Comparison of ENCODE assay signal across 1 cellular context in the genomic region with DNA sequence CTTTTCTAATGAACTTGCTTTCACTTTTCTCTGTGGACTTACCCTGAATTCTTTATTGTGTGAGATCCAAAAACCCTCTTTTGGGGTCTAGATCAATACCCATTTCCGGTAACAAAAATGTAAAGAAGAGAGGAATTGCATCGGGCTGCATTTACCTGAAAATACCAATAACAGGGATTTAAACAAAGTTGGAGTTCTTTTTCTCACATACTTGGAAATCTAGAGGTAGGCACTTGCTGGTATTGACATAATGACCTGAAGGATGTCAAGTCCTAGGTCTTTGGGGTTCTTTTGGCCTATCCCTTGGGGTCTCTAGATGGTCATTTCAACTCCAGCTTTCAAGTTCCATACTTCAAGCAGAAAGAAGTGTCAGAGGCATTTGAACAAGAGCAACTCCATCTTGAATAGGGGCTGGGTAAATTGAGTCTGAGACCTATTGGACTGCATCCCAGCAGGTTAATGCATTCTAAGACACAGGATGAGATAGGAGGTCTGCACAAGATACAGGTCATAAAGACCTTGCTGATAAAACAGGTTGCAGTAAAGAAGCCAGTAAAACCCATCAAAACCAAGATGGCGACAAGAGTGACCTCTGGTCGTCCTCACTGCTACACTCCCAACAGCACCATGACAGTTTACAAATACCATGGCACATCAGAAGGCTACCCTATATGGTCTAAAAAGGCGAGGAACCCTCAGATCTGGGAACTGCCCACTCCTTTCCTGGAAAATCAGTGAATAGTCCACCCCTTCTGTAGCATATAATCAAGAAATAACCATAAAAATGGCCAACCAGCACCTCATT.
TF ChIP-seq lines count a peak whose summit lies in the region.

No MANE protein-coding gene starts in this region.

TF ChIP-seq in K562, 482 proteins besides CTCF, POLR2A, EP300 and RAD21 (continued from another document and continues in another):
- TF ChIP-seq, protein P1, sequence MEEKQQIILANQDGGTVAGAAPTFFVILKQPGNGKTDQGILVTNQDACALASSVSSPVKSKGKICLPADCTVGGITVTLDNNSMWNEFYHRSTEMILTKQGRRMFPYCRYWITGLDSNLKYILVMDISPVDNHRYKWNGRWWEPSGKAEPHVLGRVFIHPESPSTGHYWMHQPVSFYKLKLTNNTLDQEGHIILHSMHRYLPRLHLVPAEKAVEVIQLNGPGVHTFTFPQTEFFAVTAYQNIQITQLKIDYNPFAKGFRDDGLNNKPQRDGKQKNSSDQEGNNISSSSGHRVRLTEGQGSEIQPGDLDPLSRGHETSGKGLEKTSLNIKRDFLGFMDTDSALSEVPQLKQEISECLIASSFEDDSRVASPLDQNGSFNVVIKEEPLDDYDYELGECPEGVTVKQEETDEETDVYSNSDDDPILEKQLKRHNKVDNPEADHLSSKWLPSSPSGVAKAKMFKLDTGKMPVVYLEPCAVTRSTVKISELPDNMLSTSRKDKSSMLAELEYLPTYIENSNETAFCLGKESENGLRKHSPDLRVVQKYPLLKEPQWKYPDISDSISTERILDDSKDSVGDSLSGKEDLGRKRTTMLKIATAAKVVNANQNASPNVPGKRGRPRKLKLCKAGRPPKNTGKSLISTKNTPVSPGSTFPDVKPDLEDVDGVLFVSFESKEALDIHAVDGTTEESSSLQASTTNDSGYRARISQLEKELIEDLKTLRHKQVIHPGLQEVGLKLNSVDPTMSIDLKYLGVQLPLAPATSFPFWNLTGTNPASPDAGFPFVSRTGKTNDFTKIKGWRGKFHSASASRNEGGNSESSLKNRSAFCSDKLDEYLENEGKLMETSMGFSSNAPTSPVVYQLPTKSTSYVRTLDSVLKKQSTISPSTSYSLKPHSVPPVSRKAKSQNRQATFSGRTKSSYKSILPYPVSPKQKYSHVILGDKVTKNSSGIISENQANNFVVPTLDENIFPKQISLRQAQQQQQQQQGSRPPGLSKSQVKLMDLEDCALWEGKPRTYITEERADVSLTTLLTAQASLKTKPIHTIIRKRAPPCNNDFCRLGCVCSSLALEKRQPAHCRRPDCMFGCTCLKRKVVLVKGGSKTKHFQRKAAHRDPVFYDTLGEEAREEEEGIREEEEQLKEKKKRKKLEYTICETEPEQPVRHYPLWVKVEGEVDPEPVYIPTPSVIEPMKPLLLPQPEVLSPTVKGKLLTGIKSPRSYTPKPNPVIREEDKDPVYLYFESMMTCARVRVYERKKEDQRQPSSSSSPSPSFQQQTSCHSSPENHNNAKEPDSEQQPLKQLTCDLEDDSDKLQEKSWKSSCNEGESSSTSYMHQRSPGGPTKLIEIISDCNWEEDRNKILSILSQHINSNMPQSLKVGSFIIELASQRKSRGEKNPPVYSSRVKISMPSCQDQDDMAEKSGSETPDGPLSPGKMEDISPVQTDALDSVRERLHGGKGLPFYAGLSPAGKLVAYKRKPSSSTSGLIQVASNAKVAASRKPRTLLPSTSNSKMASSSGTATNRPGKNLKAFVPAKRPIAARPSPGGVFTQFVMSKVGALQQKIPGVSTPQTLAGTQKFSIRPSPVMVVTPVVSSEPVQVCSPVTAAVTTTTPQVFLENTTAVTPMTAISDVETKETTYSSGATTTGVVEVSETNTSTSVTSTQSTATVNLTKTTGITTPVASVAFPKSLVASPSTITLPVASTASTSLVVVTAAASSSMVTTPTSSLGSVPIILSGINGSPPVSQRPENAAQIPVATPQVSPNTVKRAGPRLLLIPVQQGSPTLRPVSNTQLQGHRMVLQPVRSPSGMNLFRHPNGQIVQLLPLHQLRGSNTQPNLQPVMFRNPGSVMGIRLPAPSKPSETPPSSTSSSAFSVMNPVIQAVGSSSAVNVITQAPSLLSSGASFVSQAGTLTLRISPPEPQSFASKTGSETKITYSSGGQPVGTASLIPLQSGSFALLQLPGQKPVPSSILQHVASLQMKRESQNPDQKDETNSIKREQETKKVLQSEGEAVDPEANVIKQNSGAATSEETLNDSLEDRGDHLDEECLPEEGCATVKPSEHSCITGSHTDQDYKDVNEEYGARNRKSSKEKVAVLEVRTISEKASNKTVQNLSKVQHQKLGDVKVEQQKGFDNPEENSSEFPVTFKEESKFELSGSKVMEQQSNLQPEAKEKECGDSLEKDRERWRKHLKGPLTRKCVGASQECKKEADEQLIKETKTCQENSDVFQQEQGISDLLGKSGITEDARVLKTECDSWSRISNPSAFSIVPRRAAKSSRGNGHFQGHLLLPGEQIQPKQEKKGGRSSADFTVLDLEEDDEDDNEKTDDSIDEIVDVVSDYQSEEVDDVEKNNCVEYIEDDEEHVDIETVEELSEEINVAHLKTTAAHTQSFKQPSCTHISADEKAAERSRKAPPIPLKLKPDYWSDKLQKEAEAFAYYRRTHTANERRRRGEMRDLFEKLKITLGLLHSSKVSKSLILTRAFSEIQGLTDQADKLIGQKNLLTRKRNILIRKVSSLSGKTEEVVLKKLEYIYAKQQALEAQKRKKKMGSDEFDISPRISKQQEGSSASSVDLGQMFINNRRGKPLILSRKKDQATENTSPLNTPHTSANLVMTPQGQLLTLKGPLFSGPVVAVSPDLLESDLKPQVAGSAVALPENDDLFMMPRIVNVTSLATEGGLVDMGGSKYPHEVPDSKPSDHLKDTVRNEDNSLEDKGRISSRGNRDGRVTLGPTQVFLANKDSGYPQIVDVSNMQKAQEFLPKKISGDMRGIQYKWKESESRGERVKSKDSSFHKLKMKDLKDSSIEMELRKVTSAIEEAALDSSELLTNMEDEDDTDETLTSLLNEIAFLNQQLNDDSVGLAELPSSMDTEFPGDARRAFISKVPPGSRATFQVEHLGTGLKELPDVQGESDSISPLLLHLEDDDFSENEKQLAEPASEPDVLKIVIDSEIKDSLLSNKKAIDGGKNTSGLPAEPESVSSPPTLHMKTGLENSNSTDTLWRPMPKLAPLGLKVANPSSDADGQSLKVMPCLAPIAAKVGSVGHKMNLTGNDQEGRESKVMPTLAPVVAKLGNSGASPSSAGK (IDR thresholded peaks at IDR 0.05), result no peak
- TF ChIP-seq, protein P2, sequence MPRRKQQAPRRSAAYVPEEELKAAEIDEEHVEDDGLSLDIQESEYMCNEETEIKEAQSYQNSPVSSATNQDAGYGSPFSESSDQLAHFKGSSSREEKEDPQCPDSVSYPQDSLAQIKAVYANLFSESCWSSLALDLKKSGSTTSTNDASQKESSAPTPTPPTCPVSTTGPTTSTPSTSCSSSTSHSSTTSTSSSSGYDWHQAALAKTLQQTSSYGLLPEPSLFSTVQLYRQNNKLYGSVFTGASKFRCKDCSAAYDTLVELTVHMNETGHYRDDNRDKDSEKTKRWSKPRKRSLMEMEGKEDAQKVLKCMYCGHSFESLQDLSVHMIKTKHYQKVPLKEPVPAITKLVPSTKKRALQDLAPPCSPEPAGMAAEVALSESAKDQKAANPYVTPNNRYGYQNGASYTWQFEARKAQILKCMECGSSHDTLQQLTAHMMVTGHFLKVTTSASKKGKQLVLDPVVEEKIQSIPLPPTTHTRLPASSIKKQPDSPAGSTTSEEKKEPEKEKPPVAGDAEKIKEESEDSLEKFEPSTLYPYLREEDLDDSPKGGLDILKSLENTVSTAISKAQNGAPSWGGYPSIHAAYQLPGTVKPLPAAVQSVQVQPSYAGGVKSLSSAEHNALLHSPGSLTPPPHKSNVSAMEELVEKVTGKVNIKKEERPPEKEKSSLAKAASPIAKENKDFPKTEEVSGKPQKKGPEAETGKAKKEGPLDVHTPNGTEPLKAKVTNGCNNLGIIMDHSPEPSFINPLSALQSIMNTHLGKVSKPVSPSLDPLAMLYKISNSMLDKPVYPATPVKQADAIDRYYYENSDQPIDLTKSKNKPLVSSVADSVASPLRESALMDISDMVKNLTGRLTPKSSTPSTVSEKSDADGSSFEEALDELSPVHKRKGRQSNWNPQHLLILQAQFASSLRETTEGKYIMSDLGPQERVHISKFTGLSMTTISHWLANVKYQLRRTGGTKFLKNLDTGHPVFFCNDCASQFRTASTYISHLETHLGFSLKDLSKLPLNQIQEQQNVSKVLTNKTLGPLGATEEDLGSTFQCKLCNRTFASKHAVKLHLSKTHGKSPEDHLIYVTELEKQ (CRISPR knock-in tag; IDR thresholded peaks at IDR 0.05), result peak; percentile 97
- no peak for TF ChIP-seq MYNN (IDR thresholded peaks at IDR 0.05)
- TF ChIP-seq MYNN (CRISPR knock-in tag; IDR thresholded peaks at IDR 0.05), result no peak
- TF ChIP-seq NFXL1 (CRISPR knock-in tag; IDR thresholded peaks at IDR 0.05), result peak; percentile 98
- TF ChIP-seq TAF7 (tag; IDR thresholded peaks at IDR 0.05), result peak; percentile 96
- peak; percentile 97 for TF ChIP-seq BACH1 (tag; IDR thresholded peaks at IDR 0.05)
- peak; percentile 73 for TF ChIP-seq PPARD (CRISPR knock-in tag; IDR thresholded peaks at IDR 0.05)
- no peak for TF ChIP-seq CBFA2T3 (IDR thresholded peaks at IDR 0.05)
- TF ChIP-seq, protein P3, sequence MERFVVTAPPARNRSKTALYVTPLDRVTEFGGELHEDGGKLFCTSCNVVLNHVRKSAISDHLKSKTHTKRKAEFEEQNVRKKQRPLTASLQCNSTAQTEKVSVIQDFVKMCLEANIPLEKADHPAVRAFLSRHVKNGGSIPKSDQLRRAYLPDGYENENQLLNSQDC (CRISPR knock-in tag; IDR thresholded peaks at IDR 0.05), result no peak
- TF ChIP-seq ZFP36 (IDR thresholded peaks at IDR 0.05; ENCODE audit: low read depth, low read length, partially characterized antibody), result no peak
- TF ChIP-seq, protein P4, sequence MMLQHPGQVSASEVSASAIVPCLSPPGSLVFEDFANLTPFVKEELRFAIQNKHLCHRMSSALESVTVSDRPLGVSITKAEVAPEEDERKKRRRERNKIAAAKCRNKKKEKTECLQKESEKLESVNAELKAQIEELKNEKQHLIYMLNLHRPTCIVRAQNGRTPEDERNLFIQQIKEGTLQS (IDR thresholded peaks at IDR 0.05), result no peak
- TF ChIP-seq, protein P4 (CRISPR knock-in tag; conservative IDR thresholded peaks at IDR 0.05), result no peak
- no peak for TF ChIP-seq SIRT6 (IDR thresholded peaks at IDR 0.05; ENCODE audit: low read depth, low read length)
- TF ChIP-seq, protein P5, sequence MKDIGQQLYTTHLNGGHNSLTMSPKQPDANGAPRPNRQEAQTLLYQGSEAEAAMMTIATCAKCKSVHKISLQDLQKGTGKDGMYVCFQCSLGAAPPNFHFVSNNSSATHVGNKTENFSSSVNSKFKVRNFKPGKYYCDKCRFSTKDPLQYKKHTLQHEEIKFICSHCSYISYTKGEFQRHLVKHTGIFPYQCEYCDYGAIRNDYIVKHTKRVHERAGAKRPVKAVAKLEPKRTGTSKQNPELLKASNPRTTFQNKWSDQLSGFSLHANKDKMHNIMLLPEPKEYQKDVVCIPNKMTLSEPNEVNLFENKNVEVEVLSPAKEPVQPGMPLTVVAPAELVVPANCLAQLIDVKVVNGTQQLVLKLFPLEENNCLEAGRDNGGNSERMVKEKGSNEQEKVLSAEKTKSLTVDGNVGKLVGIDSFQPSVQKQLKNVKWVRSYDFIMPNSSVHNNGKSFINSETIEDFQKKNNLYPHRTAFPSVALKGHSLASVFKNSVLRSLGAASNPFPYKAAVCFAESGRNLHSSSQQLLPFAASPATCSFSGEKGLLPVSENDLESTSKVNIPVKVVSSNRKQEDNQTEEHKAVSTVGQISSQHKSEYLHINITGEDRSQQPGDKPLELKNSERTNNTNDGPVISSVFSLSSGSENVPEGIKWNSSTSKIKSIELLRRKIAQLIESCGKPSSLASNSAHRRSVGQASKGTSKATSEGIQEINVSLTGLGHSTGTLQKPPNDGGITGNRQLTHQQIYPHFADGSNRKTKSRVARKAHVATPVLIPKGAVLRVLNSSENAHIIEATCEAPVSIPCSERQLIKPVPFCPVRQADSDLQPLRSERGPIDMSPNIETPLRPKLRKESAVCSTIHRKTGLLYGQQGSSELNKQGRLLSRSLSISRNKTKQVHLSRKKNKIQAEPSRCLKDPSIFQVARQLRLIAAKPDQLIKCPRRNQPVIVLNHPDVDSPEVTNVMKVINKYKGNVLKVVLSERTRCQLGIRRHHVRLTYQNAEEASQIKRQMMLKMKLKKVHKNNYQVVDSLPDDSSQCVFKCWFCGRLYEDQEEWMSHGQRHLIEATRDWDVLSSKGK (CRISPR knock-in tag; IDR thresholded peaks at IDR 0.05), result peak; percentile 81; the same call in 1 of the 2 replicates
- TF ChIP-seq, protein P6, sequence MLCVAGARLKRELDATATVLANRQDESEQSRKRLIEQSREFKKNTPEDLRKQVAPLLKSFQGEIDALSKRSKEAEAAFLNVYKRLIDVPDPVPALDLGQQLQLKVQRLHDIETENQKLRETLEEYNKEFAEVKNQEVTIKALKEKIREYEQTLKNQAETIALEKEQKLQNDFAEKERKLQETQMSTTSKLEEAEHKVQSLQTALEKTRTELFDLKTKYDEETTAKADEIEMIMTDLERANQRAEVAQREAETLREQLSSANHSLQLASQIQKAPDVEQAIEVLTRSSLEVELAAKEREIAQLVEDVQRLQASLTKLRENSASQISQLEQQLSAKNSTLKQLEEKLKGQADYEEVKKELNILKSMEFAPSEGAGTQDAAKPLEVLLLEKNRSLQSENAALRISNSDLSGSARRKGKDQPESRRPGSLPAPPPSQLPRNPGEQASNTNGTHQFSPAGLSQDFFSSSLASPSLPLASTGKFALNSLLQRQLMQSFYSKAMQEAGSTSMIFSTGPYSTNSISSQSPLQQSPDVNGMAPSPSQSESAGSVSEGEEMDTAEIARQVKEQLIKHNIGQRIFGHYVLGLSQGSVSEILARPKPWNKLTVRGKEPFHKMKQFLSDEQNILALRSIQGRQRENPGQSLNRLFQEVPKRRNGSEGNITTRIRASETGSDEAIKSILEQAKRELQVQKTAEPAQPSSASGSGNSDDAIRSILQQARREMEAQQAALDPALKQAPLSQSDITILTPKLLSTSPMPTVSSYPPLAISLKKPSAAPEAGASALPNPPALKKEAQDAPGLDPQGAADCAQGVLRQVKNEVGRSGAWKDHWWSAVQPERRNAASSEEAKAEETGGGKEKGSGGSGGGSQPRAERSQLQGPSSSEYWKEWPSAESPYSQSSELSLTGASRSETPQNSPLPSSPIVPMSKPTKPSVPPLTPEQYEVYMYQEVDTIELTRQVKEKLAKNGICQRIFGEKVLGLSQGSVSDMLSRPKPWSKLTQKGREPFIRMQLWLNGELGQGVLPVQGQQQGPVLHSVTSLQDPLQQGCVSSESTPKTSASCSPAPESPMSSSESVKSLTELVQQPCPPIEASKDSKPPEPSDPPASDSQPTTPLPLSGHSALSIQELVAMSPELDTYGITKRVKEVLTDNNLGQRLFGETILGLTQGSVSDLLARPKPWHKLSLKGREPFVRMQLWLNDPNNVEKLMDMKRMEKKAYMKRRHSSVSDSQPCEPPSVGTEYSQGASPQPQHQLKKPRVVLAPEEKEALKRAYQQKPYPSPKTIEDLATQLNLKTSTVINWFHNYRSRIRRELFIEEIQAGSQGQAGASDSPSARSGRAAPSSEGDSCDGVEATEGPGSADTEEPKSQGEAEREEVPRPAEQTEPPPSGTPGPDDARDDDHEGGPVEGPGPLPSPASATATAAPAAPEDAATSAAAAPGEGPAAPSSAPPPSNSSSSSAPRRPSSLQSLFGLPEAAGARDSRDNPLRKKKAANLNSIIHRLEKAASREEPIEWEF (CRISPR knock-in tag; IDR thresholded peaks at IDR 0.05), result peak; percentile 90
- peak; percentile 71 for TF ChIP-seq ZNF707 (CRISPR knock-in tag; conservative IDR thresholded peaks at IDR 0.05)
- peak; percentile 66 for TF ChIP-seq ZNF436 (CRISPR knock-in tag; IDR thresholded peaks at IDR 0.05)
- TF ChIP-seq SMAD3 (CRISPR knock-in tag; conservative IDR thresholded peaks at IDR 0.05), result peak; percentile 99
- no peak for TF ChIP-seq ZNF274 (IDR thresholded peaks at IDR 0.05; ENCODE audit: borderline replicate concordance, low read depth, low read length)
- TF ChIP-seq HIVEP1 (CRISPR knock-in tag; IDR thresholded peaks at IDR 0.05), result peak; percentile 95
- no peak for TF ChIP-seq ZNF24 (IDR thresholded peaks at IDR 0.05)
- 0 out of 2 replicates have a peak, but pooled peaks have one; percentile 59 for TF ChIP-seq ELF2 (CRISPR knock-in tag; IDR thresholded peaks at IDR 0.05)
- peak; percentile 93 for TF ChIP-seq ZSCAN32 (CRISPR knock-in tag; IDR thresholded peaks at IDR 0.05)
- TF ChIP-seq ZNF717 (CRISPR knock-in tag; IDR thresholded peaks at IDR 0.05), result peak; percentile 93; the same call in 1 of the 2 replicates
